18 cellular contexts compared by ENCODE assay signal in genomic region chr16:78551487-78552085, GRCh38.
A peak's percentile ranks its signal among the peaks of the same experiment; 100 is the strongest.
DNase-seq lines count a peak whose midpoint lies in the region; ATAC-seq, FAIRE-seq and TF ChIP-seq lines count a peak whose summit lies in the region.
"Had no signal": no experiment of that assay in that cellular context is flagged by ENCODE, and none has a peak within 500 bp of the region (broad histone marks: within the 10 kb centered on the region; RNA-seq: fewer than 3 reads in every experiment).

No MANE protein-coding gene starts in this region.

- H3K4me3 ChIP-seq in coronary artery (no peak overlapping the region), small intestine (ENCODE audit: low read depth in 1 of 2, low read length in 2 of 2) (no peak overlapping the region)
- H3K4me3 ChIP-seq: breast epithelium, uterus had no signal

- no peaks in the 10 kb centered on the region for H3K27me3 ChIP-seq in small intestine (ENCODE audit: control insufficient read depth in 2 of 2, insufficient read depth in 2 of 2, low read length in 2 of 2)
- H3K27me3 ChIP-seq: breast epithelium, uterus had no signal

- DNase-seq in DMS53 treated with DMSO at 0.1 percent for 48 hours (lab: John Stamatoyannopoulos, UW; ENCODE audit: unreplicated experiment) = peak; percentile 91
- peak; percentile 90 for DNase-seq in NCI-H1436 (lab: John Stamatoyannopoulos, UW)
- DNase-seq in NCI-H510A (lab: John Stamatoyannopoulos, UW) = peak; percentile 90
- peak; percentile 76 for DNase-seq in iPS-NIHi11 (ENCODE audit: low spot score)
- no peak for DNase-seq in coronary artery (ENCODE audit: low spot score)
- DNase-seq in head of caudate nucleus = no peak
- no peak for DNase-seq in small intestine
- DNase-seq: activated CD8-positive, alpha-beta T cell treated with anti-CD3 and anti-CD28 coated beads, Interleukin-2, amount 10 ng/mL, durations not matched to agents 7 days and 5 days; activated naive CD4-positive, alpha-beta T cell treated with Interleukin-2 at 50 U/mL for 16 hours; NCI-H446; retina; stimulated activated CD4-positive, alpha-beta T cell treated with anti-CD3 and anti-CD28 coated beads, Interleukin-4, amount 100 ng/mL, for 4 hours; stimulated activated naive B cell treated with anti-CD40 and anti-IgM and Interleukin-4, amounts not matched to agents 10 μg/mL and 1 μg/mL and 100 μg/mL, for 72 hours; T1000; uterus had no signal

- 36 to 42% (median 39%) methylated on average over 12 of the region's 12 CpGs for WGBS in small intestine, 3 donors

- H3K27ac ChIP-seq in coronary artery = no peak overlapping the region
- H3K27ac ChIP-seq in small intestine (ENCODE audit: low read depth in 1 of 2, low read length in 1 of 2) = no peak overlapping the region
- H3K27ac ChIP-seq: breast epithelium, uterus had no signal

- intact Hi-C loops in head of caudate nucleus (cut with DNase I) = no loop called here

- no peak for ATAC-seq in HG03175 (IDR thresholded peaks at IDR 0.05; ENCODE audit: unreplicated experiment)
- ATAC-seq: activated CD8-positive, alpha-beta T cell treated with anti-CD3 and anti-CD28 coated beads, Interleukin-2, amount 10 ng/mL, durations not matched to agents 7 days and 5 days; stimulated activated naive B cell treated with anti-CD40 and anti-IgM and Interleukin-4, amounts not matched to agents 10 μg/mL and 1 μg/mL and 100 μg/mL, for 72 hours had no signal

- no peak for TF ChIP-seq CTCF in coronary artery (IDR thresholded peaks at IDR 0.05)

- no peaks in the 10 kb centered on the region for H3K36me3 ChIP-seq in small intestine (ENCODE audit: control insufficient read depth in 2 of 2, insufficient read depth in 2 of 2, low read length in 2 of 2)
- H3K36me3 ChIP-seq: breast epithelium, uterus had no signal

- no peak for FAIRE-seq in small intestine (lab: Jason Lieb, UNC)
- FAIRE-seq: frontal cortex had no signal

- H3K4me1 ChIP-seq in small intestine (ENCODE audit: control insufficient read depth in 2 of 2, insufficient read depth in 1 of 2, low read depth in 1 of 2, low read length in 1 of 2) = no peaks in the 10 kb centered on the region
- H3K4me1 ChIP-seq: breast epithelium, uterus had no signal

- H3K9me3 ChIP-seq in small intestine (ENCODE audit: control insufficient read depth, low read depth) = no peaks in the 10 kb centered on the region
- H3K9me3 ChIP-seq: breast epithelium, uterus had no signal

Comparison
In these comparisons a context has a peak if more than half of its experiments do, and no peak if none do; other contexts are left out.
1. DNase-seq: peak in DMS53 treated with DMSO at 0.1 percent for 48 hours (single experiment), NCI-H1436 (single experiment), NCI-H510A (single experiment) and iPS-NIHi11 (single experiment); none in coronary artery (single experiment), head of caudate nucleus (0 of 42) and small intestine (single experiment).